Comparison of ENCODE assay signal across 18 cellular contexts in the genomic region with DNA sequence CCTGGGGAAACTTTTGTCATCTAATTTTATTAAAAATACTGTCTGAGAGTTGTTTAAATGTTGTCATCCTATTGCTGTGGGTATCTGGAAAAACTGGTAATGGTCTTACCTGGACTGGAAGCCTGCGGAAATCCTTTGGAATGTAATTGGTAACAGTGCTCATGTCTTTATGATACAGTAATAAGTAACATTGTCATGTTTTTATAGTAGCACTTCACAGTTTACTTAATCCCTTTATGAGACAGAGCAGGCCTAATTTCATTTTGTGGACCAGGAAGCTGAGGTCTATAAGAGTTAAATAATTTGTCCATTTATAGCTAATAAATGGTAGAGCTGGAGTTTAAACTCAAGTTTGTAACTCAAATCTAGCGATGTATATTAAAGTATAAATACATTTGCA.
"Had no signal": no experiment of that assay in that cellular context is flagged by ENCODE, and none has a peak within 500 bp of the region (broad histone marks: within the 10 kb centered on the region; RNA-seq: fewer than 3 reads in every experiment).

No MANE protein-coding gene starts in this region.

- ATAC-seq: effector memory CD8-positive, alpha-beta T cell; naive thymus-derived CD8-positive, alpha-beta T cell; stimulated activated effector memory CD8-positive, alpha-beta T cell treated with anti-CD3 and anti-CD28 coated beads, Interleukin-12 subunit alpha, Interleukin-12 subunit beta, amount 100 ng/mL, for 72 hours; stimulated activated naive CD8-positive, alpha-beta T cell treated with anti-CD3 and anti-CD28 coated beads, Interleukin-15, amount 100 ng/mL, for 72 hours had no signal

- H3K4me3 ChIP-seq: ovary, prostate gland, smooth muscle cell, testis had no signal

- H3K4me1 ChIP-seq: prostate gland, testis had no signal

- H3K27me3 Mint-ChIP-seq: dendritic cell treated with granulocyte-macrophage colony-stimulating factor and Interleukin-4, amounts not matched to agents 40 ng/mL and 50 ng/mL, for 4 days; stimulated activated naive CD8-positive, alpha-beta T cell treated with anti-CD3 and anti-CD28 coated beads, Interleukin-15, amount 100 ng/mL, for 72 hours had no signal

- H3K9me3 Mint-ChIP-seq: dendritic cell treated with granulocyte-macrophage colony-stimulating factor and Interleukin-4, amounts not matched to agents 40 ng/mL and 50 ng/mL, for 4 days; effector memory CD8-positive, alpha-beta T cell; stimulated activated effector memory CD8-positive, alpha-beta T cell treated with anti-CD3 and anti-CD28 coated beads, Interleukin-12 subunit alpha, Interleukin-12 subunit beta, amount 100 ng/mL, for 72 hours had no signal

- H3K27me3 ChIP-seq: esophagus squamous epithelium, ovary, testis had no signal

- H3K27ac Mint-ChIP-seq: dendritic cell treated with granulocyte-macrophage colony-stimulating factor and Interleukin-4, amounts not matched to agents 40 ng/mL and 50 ng/mL, for 4 days; effector memory CD8-positive, alpha-beta T cell; immature natural killer cell; stimulated activated effector memory CD8-positive, alpha-beta T cell treated with anti-CD3 and anti-CD28 coated beads, Interleukin-12 subunit alpha, Interleukin-12 subunit beta, amount 100 ng/mL, for 72 hours; stimulated activated naive CD8-positive, alpha-beta T cell treated with anti-CD3 and anti-CD28 coated beads, Interleukin-15, amount 100 ng/mL, for 72 hours had no signal

- H3K27ac ChIP-seq: ovary, prostate gland, testis had no signal

- H3K4me1 Mint-ChIP-seq: immature natural killer cell; naive thymus-derived CD8-positive, alpha-beta T cell; neural crest cell; stimulated activated effector memory CD8-positive, alpha-beta T cell treated with anti-CD3 and anti-CD28 coated beads, Interleukin-12 subunit alpha, Interleukin-12 subunit beta, amount 100 ng/mL, for 72 hours; stimulated activated naive CD8-positive, alpha-beta T cell treated with anti-CD3 and anti-CD28 coated beads, Interleukin-15, amount 100 ng/mL, for 72 hours had no signal

- H3K36me3 ChIP-seq: esophagus squamous epithelium, ovary, prostate gland had no signal

- DNase-seq: cerebellar nuclear complex; effector memory CD8-positive, alpha-beta T cell; esophagus squamous epithelium; immature natural killer cell; left ventricle myocardium superior; mesendoderm; naive thymus-derived CD8-positive, alpha-beta T cell; ovary; stimulated activated CD4-positive, alpha-beta T cell treated with anti-CD3 and anti-CD28 coated beads, Interleukin-4, amount 100 ng/mL, for 1 hour; stimulated activated CD8-positive, alpha-beta memory T cell treated with anti-CD3 and anti-CD28 coated beads, Interleukin-4, amount 100 ng/mL, for 48 hours; stimulated activated naive CD8-positive, alpha-beta T cell treated with anti-CD3 and anti-CD28 coated beads, Interleukin-15, amount 100 ng/mL, for 72 hours; testis; trophoblast cell had no signal

- H3K36me3 Mint-ChIP-seq: immature natural killer cell; naive thymus-derived CD8-positive, alpha-beta T cell; stimulated activated effector memory CD8-positive, alpha-beta T cell treated with anti-CD3 and anti-CD28 coated beads, Interleukin-12 subunit alpha, Interleukin-12 subunit beta, amount 100 ng/mL, for 72 hours had no signal

- H3K9me3 ChIP-seq: esophagus squamous epithelium, ovary, prostate gland, testis had no signal

- H3K4me3 Mint-ChIP-seq: dendritic cell treated with granulocyte-macrophage colony-stimulating factor and Interleukin-4, amounts not matched to agents 40 ng/mL and 50 ng/mL, for 4 days; effector memory CD8-positive, alpha-beta T cell; immature natural killer cell; naive thymus-derived CD8-positive, alpha-beta T cell; neural crest cell; stimulated activated effector memory CD8-positive, alpha-beta T cell treated with anti-CD3 and anti-CD28 coated beads, Interleukin-12 subunit alpha, Interleukin-12 subunit beta, amount 100 ng/mL, for 72 hours; stimulated activated naive CD8-positive, alpha-beta T cell treated with anti-CD3 and anti-CD28 coated beads, Interleukin-15, amount 100 ng/mL, for 72 hours had no signal
